ENCODE assay signal across 30 cellular contexts in the genomic region with DNA sequence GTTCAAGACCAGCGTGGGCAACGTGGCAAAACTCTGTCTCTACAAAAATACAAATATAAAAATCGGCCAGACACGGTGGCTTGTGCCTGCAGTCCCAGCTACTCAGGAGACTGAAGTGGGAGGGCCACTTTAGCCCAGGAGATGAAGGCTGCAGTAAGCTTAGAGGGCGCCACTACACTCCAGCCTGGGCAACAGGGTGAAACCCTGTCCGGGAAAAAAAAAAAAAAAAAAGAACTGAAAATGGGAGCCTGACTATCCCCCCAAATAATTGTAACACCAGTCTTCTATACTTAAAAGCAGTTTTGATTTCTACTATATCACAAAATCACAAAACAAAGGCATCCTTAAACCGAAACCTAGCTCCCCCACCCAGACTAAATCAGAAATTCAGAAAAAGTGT.
A peak's percentile ranks its signal among the peaks of the same experiment; 100 is the strongest.
DNase-seq lines count a peak whose midpoint lies in the region; ATAC-seq and TF ChIP-seq lines count a peak whose summit lies in the region.
"Had no signal": no experiment of that assay in that cellular context is flagged by ENCODE, and none has a peak within 500 bp of the region (broad histone marks: within the 10 kb centered on the region; RNA-seq: fewer than 3 reads in every experiment).

No MANE protein-coding gene starts in this region.

- peak; percentile 41 for DNase-seq in ELF-1 (ENCODE audit: low read depth, low spot score)
- peak; percentile 8 for DNase-seq in NCI-H460 (ENCODE audit: extremely low read depth, low read depth)
- DNase-seq in WERI-Rb-1 = no peak
- peak; percentile 8 for DNase-seq in iPS-NIHi7 (ENCODE audit: extremely low spot score)
- no peak for DNase-seq in Ammon's horn (ENCODE audit: low spot score)
- DNase-seq in NOMO-1 (lab: John Stamatoyannopoulos, UW; ENCODE audit: unreplicated experiment in 2 of 2) = no peak
- DNase-seq: activated CD4-positive, alpha-beta T cell treated with anti-CD3 and anti-CD28 coated beads, Interleukin-2, amount 50 U/mL, for 48 hours; activated naive CD4-positive, alpha-beta T cell; activated naive CD8-positive, alpha-beta T cell treated with anti-CD3 and anti-CD28 coated beads, Interleukin-2, amount 50 U/mL, for 24 hours; activated T-cell treated with anti-CD3 and anti-CD28 coated beads, Interleukin-2, amount 50 U/mL, for 72 hours; caudate nucleus; CD4-positive, alpha-beta memory T cell; EL; foreskin fibroblast; HFFc6; islet precursor cell; KBM-7; left lung; MG63; NCI-H1105; NCI-H187 treated with DMSO at 0.1 percent for 48 hours; NCI-H2171 treated with DMSO at 0.1 percent for 48 hours; NCI-H510A treated with DMSO at 0.1 percent for 48 hours; NK-92 treated with Interleukin-12 subunit alpha and Interleukin-12 subunit beta, amount 100 ng/mL, for 24 hours; SIG-M5; stimulated activated naive CD4-positive, alpha-beta T cell had no signal

- no peak overlapping the region for H3K4me3 ChIP-seq in WERI-Rb-1 (ENCODE audit: low read depth, low read length)
- H3K4me3 ChIP-seq: esophagus muscularis mucosa, left lung, MG63, smooth muscle cell had no signal

- no peaks in the 10 kb centered on the region for H3K36me3 ChIP-seq in WERI-Rb-1
- H3K36me3 ChIP-seq: left lung, MG63 had no signal

- H3K27me3 ChIP-seq in WERI-Rb-1 (ENCODE audit: insufficient read depth, low read depth, severe bottlenecking) = no peaks in the 10 kb centered on the region
- H3K27me3 ChIP-seq: esophagus muscularis mucosa, left lung, MG63 had no signal

- ATAC-seq in HG02678 (IDR thresholded peaks at IDR 0.05; ENCODE audit: unreplicated experiment) = no peak
- no peak for ATAC-seq in GM21447 (IDR thresholded peaks at IDR 0.05; ENCODE audit: unreplicated experiment)
- ATAC-seq: activated naive CD8-positive, alpha-beta T cell treated with anti-CD3 and anti-CD28 coated beads, Interleukin-2, amount 50 U/mL, for 24 hours; activated T-cell treated with anti-CD3 and anti-CD28 coated beads, Interleukin-2, amount 50 U/mL, for 72 hours; left lung had no signal

- H3K9me3 ChIP-seq in WERI-Rb-1 (ENCODE audit: severe bottlenecking) = no peaks in the 10 kb centered on the region
- H3K9me3 ChIP-seq: esophagus muscularis mucosa, left lung, MG63 had no signal

- H3K27ac ChIP-seq in WERI-Rb-1 = no peak overlapping the region
- H3K27ac ChIP-seq: esophagus muscularis mucosa, left lung had no signal

- 0 out of 2 replicates have a peak, but pooled peaks have one; percentile 7 for TF ChIP-seq CTCF in WERI-Rb-1 (IDR thresholded peaks at IDR 0.05; ENCODE audit: low read depth, low read length)

Comparison
In these comparisons a context has a peak if more than half of its experiments do, and no peak if none do; other contexts are left out.
1. DNase-seq: peak in ELF-1 (single experiment), NCI-H460 (single experiment) and iPS-NIHi7 (single experiment); none in WERI-Rb-1 (single experiment), Ammon's horn (single experiment) and NOMO-1 (0 of 2).